In genomic region chr2:236177604-236177966, GRCh38 we compare ENCODE assay signal across 8 cellular contexts. TPM values are rescaled to one million over a fixed set of nuclear protein-coding genes. Genes with fewer than 3 reads are reported as not detected.
DNase-seq lines count a peak whose midpoint lies in the region; ATAC-seq and TF ChIP-seq lines count a peak whose summit lies in the region.

No MANE protein-coding gene starts in this region.

- H3K4me1 Mint-ChIP-seq in activated CD8-positive, alpha-beta memory T cell treated with anti-CD3 and anti-CD28 coated beads, Interleukin-2, amount 10 ng/mL, durations not matched to agents 7 days and 5 days: no peaks in the 10 kb centered on the region

- no peaks in the 10 kb centered on the region for H3K36me3 ChIP-seq in tibial nerve

- CTCF ChIA-PET in activated CD8-positive, alpha-beta memory T cell treated with anti-CD3 and anti-CD28 coated beads, Interleukin-2, amount 10 ng/mL, durations not matched to agents 7 days and 5 days (lab: Charles Lee): interaction anchor here (1.0 to 7.9 kb wide), 2 partner anchors 8 to 398 kb away, joined by 3 to 41 read pairs; no protein-coding TSS in a partner anchor

- no peak for ATAC-seq in activated CD8-positive, alpha-beta memory T cell treated with anti-CD3 and anti-CD28 coated beads, Interleukin-2, amount 10 ng/mL, durations not matched to agents 7 days and 5 days
- ATAC-seq in sciatic nerve (peak; percentile 55), GM21381 (IDR thresholded peaks at IDR 0.05; ENCODE audit: unreplicated experiment) (no peak)

- H3K4me3 ChIP-seq in fibroblast of pulmonary artery (replicated peaks; ENCODE audit: low read depth, low read length) (no peak overlapping the region), tibial nerve (peak overlapping the region in 1 of 4 donors; percentile 38)

- no peaks in the 10 kb centered on the region for H3K9me3 Mint-ChIP-seq in activated CD8-positive, alpha-beta memory T cell treated with anti-CD3 and anti-CD28 coated beads, Interleukin-2, amount 10 ng/mL, durations not matched to agents 7 days and 5 days (ENCODE audit: low read depth)

- no peak overlapping the region for H3K27ac Mint-ChIP-seq in activated CD8-positive, alpha-beta memory T cell treated with anti-CD3 and anti-CD28 coated beads, Interleukin-2, amount 10 ng/mL, durations not matched to agents 7 days and 5 days

- no peak overlapping the region for H3K27ac ChIP-seq in tibial nerve

- peaks cover 0 to 45% (median 14%) of the 10 kb centered on the region in 4 donors for H3K4me1 ChIP-seq in tibial nerve

- peak; percentile 38 for TF ChIP-seq CTCF in fibroblast of pulmonary artery (IDR thresholded peaks at IDR 0.05; ENCODE audit: low read length, missing control alignments)
- TF ChIP-seq CTCF in tibial nerve (IDR thresholded peaks at IDR 0.05): no peak

- WGBS in tibial nerve, 2 donors: 12 to 13% methylated on average over 20 of the region's 20 CpGs

- intact Hi-C loops in sciatic nerve (cut with DNase I): no loop called here

- H3K27me3 Mint-ChIP-seq in activated CD8-positive, alpha-beta memory T cell treated with anti-CD3 and anti-CD28 coated beads, Interleukin-2, amount 10 ng/mL, durations not matched to agents 7 days and 5 days: peaks cover 64% of the 10 kb centered on the region

- TF ChIP-seq POLR2A in tibial nerve (IDR thresholded peaks at IDR 0.05): no peak

- DNase-seq in activated CD8-positive, alpha-beta memory T cell treated with anti-CD3 and anti-CD28 coated beads, Interleukin-2, amount 10 ng/mL, durations not matched to agents 7 days and 5 days: peak; percentile 42
- DNase-seq in activated CD8-positive, alpha-beta memory T cell treated with anti-CD3 and anti-CD28 coated beads for 24 hours: no peak
- DNase-seq in RPMI8226 (peak; percentile 54), fibroblast of pulmonary artery (ENCODE audit: low read depth) (peak; percentile 42), sciatic nerve (ENCODE audit: low spot score) (no peak), SIG-M5 treated with dmso at 0.1 percent for 504 hours (lab: John Stamatoyannopoulos, UW; ENCODE audit: unreplicated experiment) (no peak), tibial nerve (ENCODE audit: low spot score in 2 of 2) (no peak)

- H3K4me3 Mint-ChIP-seq in activated CD8-positive, alpha-beta memory T cell treated with anti-CD3 and anti-CD28 coated beads, Interleukin-2, amount 10 ng/mL, durations not matched to agents 7 days and 5 days: no peak overlapping the region

- H3K36me3 Mint-ChIP-seq in activated CD8-positive, alpha-beta memory T cell treated with anti-CD3 and anti-CD28 coated beads, Interleukin-2, amount 10 ng/mL, durations not matched to agents 7 days and 5 days: no peaks in the 10 kb centered on the region

- no peak for TF ChIP-seq EP300 in tibial nerve (IDR thresholded peaks at IDR 0.05)

- peaks cover 0 to 98% of the 10 kb centered on the region in 2 donors for H3K27me3 ChIP-seq in tibial nerve

- H3K9me3 ChIP-seq in tibial nerve: no peaks in the 10 kb centered on the region

RNA-seq across cellular contexts. Expression of gene GBX2, which starts 9.4 kb away (rescaled TPM):
- total RNA-seq in activated CD8-positive, alpha-beta memory T cell treated with anti-CD3 and anti-CD28 coated beads, Interleukin-2, amount 10 ng/mL, durations not matched to agents 7 days and 5 days: not detected
- not detected for total RNA-seq in sciatic nerve
- total RNA-seq in tibial nerve: not detected

Comparison
In these comparisons a context has a peak if more than half of its experiments do, and no peak if none do; other contexts are left out.
1. DNase-seq: peak in activated CD8-positive, alpha-beta memory T cell treated with anti-CD3 and anti-CD28 coated beads, Interleukin-2, amount 10 ng/mL, durations not matched to agents 7 days and 5 days (single experiment), RPMI8226 (single experiment) and fibroblast of pulmonary artery (single experiment); none in activated CD8-positive, alpha-beta memory T cell treated with anti-CD3 and anti-CD28 coated beads for 24 hours (single experiment), sciatic nerve (single experiment), SIG-M5 treated with dmso at 0.1 percent for 504 hours (single experiment) and tibial nerve (0 of 2).